Comparison of ENCODE assay signal across 1 cellular context in genomic region chr3:167843483-167843882, GRCh38.
TF ChIP-seq lines count a peak whose summit lies in the region.

No MANE protein-coding gene starts in this region.

TF ChIP-seq in GM12878, 131 proteins besides CTCF, POLR2A, EP300 and RAD21 (continued from another document):
- TF ChIP-seq PKNOX1 (IDR thresholded peaks at IDR 0.05) = no peak
